ENCODE assay signal across 10 cellular contexts in genomic region chr16:26765087-26765486, GRCh38.
DNase-seq lines count a peak whose midpoint lies in the region; ATAC-seq and TF ChIP-seq lines count a peak whose summit lies in the region.
"Had no signal": no experiment of that assay in that cellular context is flagged by ENCODE, and none has a peak within 500 bp of the region (broad histone marks: within the 10 kb centered on the region; RNA-seq: fewer than 3 reads in every experiment).

No MANE protein-coding gene starts in this region.

- H3K4me1 Mint-ChIP-seq in activated T-helper 1 cell treated with anti-CD3 and anti-CD28 coated beads, Interleukin-12 subunit alpha, Interleukin-12 subunit beta, Interleukin-2, Interleukin-4 antibody, amounts not matched to agents 30 ng/mL and 10 ng/mL and 1 ng/mL, durations not matched to agents 14 hours and 24 hours and 36 hours (ENCODE audit: low read depth) = peaks cover 14% of the 10 kb centered on the region

- no peak overlapping the region for H3K4me3 ChIP-seq in Peyer's patch

- no peak overlapping the region for H3K4me3 Mint-ChIP-seq in activated T-helper 1 cell treated with anti-CD3 and anti-CD28 coated beads, Interleukin-12 subunit alpha, Interleukin-12 subunit beta, Interleukin-2, Interleukin-4 antibody, amounts not matched to agents 30 ng/mL and 10 ng/mL and 1 ng/mL, durations not matched to agents 14 hours and 24 hours and 36 hours

- TF ChIP-seq POLR2A in Peyer's patch (IDR thresholded peaks at IDR 0.05) = no peak

- H3K9me3 ChIP-seq in Peyer's patch = no peaks in the 10 kb centered on the region

- no peaks in the 10 kb centered on the region for H3K36me3 ChIP-seq in Peyer's patch

- H3K27ac Mint-ChIP-seq in activated T-helper 1 cell treated with anti-CD3 and anti-CD28 coated beads, Interleukin-12 subunit alpha, Interleukin-12 subunit beta, Interleukin-2, Interleukin-4 antibody, amounts not matched to agents 30 ng/mL and 10 ng/mL and 1 ng/mL, durations not matched to agents 14 hours and 24 hours and 36 hours = no peak overlapping the region

- no peaks in the 10 kb centered on the region for H3K9me3 Mint-ChIP-seq in activated T-helper 1 cell treated with anti-CD3 and anti-CD28 coated beads, Interleukin-12 subunit alpha, Interleukin-12 subunit beta, Interleukin-2, Interleukin-4 antibody, amounts not matched to agents 30 ng/mL and 10 ng/mL and 1 ng/mL, durations not matched to agents 14 hours and 24 hours and 36 hours

- peak in 1 of 6 experiments; percentile 22 for TF ChIP-seq CTCF in Peyer's patch (IDR thresholded peaks at IDR 0.05)

- ATAC-seq in GM18867 (IDR thresholded peaks at IDR 0.05; ENCODE audit: unreplicated experiment) = peak; percentile 63

- H3K27me3 ChIP-seq in Peyer's patch = no peaks in the 10 kb centered on the region

- intact Hi-C loops in activated T-helper 1 cell treated with anti-CD3 and anti-CD28 coated beads, Interleukin-12 subunit alpha, Interleukin-12 subunit beta, Interleukin-2, Interleukin-4 antibody, amounts not matched to agents 30 ng/mL and 10 ng/mL and 1 ng/mL, durations not matched to agents 14 hours and 24 hours and 36 hours (cut with micrococcal nuclease) = no loop called here

- no peak overlapping the region for H3K27ac ChIP-seq in Peyer's patch
- H3K27ac ChIP-seq: RWPE1 had no signal

- H3K36me3 Mint-ChIP-seq in activated T-helper 1 cell treated with anti-CD3 and anti-CD28 coated beads, Interleukin-12 subunit alpha, Interleukin-12 subunit beta, Interleukin-2, Interleukin-4 antibody, amounts not matched to agents 30 ng/mL and 10 ng/mL and 1 ng/mL, durations not matched to agents 14 hours and 24 hours and 36 hours (ENCODE audit: low read depth) = no peaks in the 10 kb centered on the region

- peaks cover 4% of the 10 kb centered on the region for H3K27me3 Mint-ChIP-seq in activated T-helper 1 cell treated with anti-CD3 and anti-CD28 coated beads, Interleukin-12 subunit alpha, Interleukin-12 subunit beta, Interleukin-2, Interleukin-4 antibody, amounts not matched to agents 30 ng/mL and 10 ng/mL and 1 ng/mL, durations not matched to agents 14 hours and 24 hours and 36 hours (ENCODE audit: insufficient read depth)

- DNase-seq in CD1c-positive myeloid dendritic cell (ENCODE audit: extremely low spot score) (peak; percentile 1), RPMI8226 (peak; percentile 20), iris pigment epithelial cell (ENCODE audit: low read depth) (peak; percentile 10), Peyer's patch (no peak), SKM-1 (lab: John Stamatoyannopoulos, UW; ENCODE audit: unreplicated experiment) (no peak)
- DNase-seq in activated T-cell treated with anti-CD3 and anti-CD28 coated beads, Interleukin-2, amount 50 U/mL, for 1 hour = no peak
- DNase-seq in activated T-helper 1 cell treated with anti-CD3 and anti-CD28 coated beads, Interleukin-12 subunit alpha, Interleukin-12 subunit beta, Interleukin-2, Interleukin-4 antibody, amounts not matched to agents 30 ng/mL and 10 ng/mL and 1 ng/mL, durations not matched to agents 14 hours and 24 hours and 36 hours (ENCODE audit: low spot score) = no peak
- DNase-seq: activated gamma-delta T cell treated with Interleukin-2 at 50 U/mL for 16 hours had no signal

- no peaks in the 10 kb centered on the region for H3K4me1 ChIP-seq in Peyer's patch

Comparison
In these comparisons a context has a peak if more than half of its experiments do, and no peak if none do; other contexts are left out.
1. DNase-seq: peak in CD1c-positive myeloid dendritic cell (single experiment), RPMI8226 (single experiment) and iris pigment epithelial cell (single experiment); none in activated T-cell treated with anti-CD3 and anti-CD28 coated beads, Interleukin-2, amount 50 U/mL, for 1 hour (single experiment), Peyer's patch (0 of 3), activated T-helper 1 cell treated with anti-CD3 and anti-CD28 coated beads, Interleukin-12 subunit alpha, Interleukin-12 subunit beta, Interleukin-2, Interleukin-4 antibody, amounts not matched to agents 30 ng/mL and 10 ng/mL and 1 ng/mL, durations not matched to agents 14 hours and 24 hours and 36 hours (single experiment) and SKM-1 (single experiment).